ENCODE assay signal across 9 cellular contexts in genomic region chr5:78887384-78888118, GRCh38.
A peak's percentile ranks its signal among the peaks of the same experiment; 100 is the strongest.
DNase-seq lines count a peak whose midpoint lies in the region; ATAC-seq, FAIRE-seq and TF ChIP-seq lines count a peak whose summit lies in the region.
"Had no signal": no experiment of that assay in that cellular context is flagged by ENCODE, and none has a peak within 500 bp of the region (broad histone marks: within the 10 kb centered on the region; RNA-seq: fewer than 3 reads in every experiment).

No MANE protein-coding gene starts in this region.

- H3K27ac ChIP-seq in BLaER1 treated with 17β-estradiol and CSF1 and Interleukin-3, amounts not matched to agents 10 nM and 100 nM = no peak overlapping the region
- H3K27ac ChIP-seq in OCI-LY7 (ENCODE audit: low read depth, low read length, poor library complexity, severe bottlenecking) (peak overlapping the region; percentile 39), breast epithelium (no peak overlapping the region), brain microvascular endothelial cell (no peak overlapping the region)
- H3K27ac ChIP-seq: KMS-11 had no signal

- POLR2A ChIA-PET in OCI-LY7 (lab: Charles Lee) = interaction anchor here (0.5 kb wide), 1 partner anchor 73 kb away, joined by 3 read pairs; no protein-coding TSS in a partner anchor

- ATAC-seq in HG03039 (IDR thresholded peaks at IDR 0.05; ENCODE audit: unreplicated experiment) = peak; percentile 93

- peaks cover 0 to 6% (median 0%) of the 10 kb centered on the region in 11 experiments; a peak in 4 of 22 replicates for H4K20me1 ChIP-seq in BLaER1 treated with 17β-estradiol and CSF1 and Interleukin-3, amounts not matched to agents 10 nM and 100 nM
- H4K20me1 ChIP-seq in OCI-LY7 (ENCODE audit: insufficient read depth, low read length) = no peaks in the 10 kb centered on the region

- peak overlapping the region; percentile 27; the same call in 1 of the 2 replicates for H2AFZ ChIP-seq in OCI-LY7 (ENCODE audit: low read length)

- no peaks in the 10 kb centered on the region for H3K27me3 ChIP-seq in BLaER1 treated with 17β-estradiol and CSF1 and Interleukin-3, amounts not matched to agents 10 nM and 100 nM
- H3K27me3 ChIP-seq in breast epithelium (no peaks in the 10 kb centered on the region), brain microvascular endothelial cell (replicated peaks) (no peaks in the 10 kb centered on the region)

- in situ Hi-C loops in G401 (cut with HindIII; ENCODE audit: low sequenced_read_pairs) = no loop called here
- in situ Hi-C loops in brain microvascular endothelial cell (cut with HindIII; ENCODE audit: low pct_ligation_motif_present, low sequenced_read_pairs) = no loop called here

- TF ChIP-seq CTCF in OCI-LY7 (conservative IDR thresholded peaks at IDR 0.05; ENCODE audit: low read length) (peak; percentile 63), breast epithelium (IDR thresholded peaks at IDR 0.05) (no peak), brain microvascular endothelial cell (IDR thresholded peaks at IDR 0.05; ENCODE audit: low read depth, low read length, missing control alignments) (no peak)

- no peaks in the 10 kb centered on the region for H3K79me2 ChIP-seq in OCI-LY7 (ENCODE audit: insufficient read depth, low read depth, low read length)

- peaks cover 13 to 24% (median 14%) of the 10 kb centered on the region in 10 experiments for H3K4me1 ChIP-seq in BLaER1 treated with 17β-estradiol and CSF1 and Interleukin-3, amounts not matched to agents 10 nM and 100 nM
- H3K4me1 ChIP-seq in OCI-LY7 (ENCODE audit: insufficient read depth, low read length, poor library complexity, severe bottlenecking) = peaks cover 28% of the 10 kb centered on the region
- H3K4me1 ChIP-seq in breast epithelium = no peaks in the 10 kb centered on the region

- intact Hi-C loops in OCI-LY7 (cut with micrococcal nuclease; ENCODE audit: unreplicated experiment) = loop anchor here (2.0 to 10.0 kb wide), 3 partner anchors 80 to 423 kb away; no protein-coding TSS in a partner anchor
- intact Hi-C loops in breast epithelium (cut with DNase I; ENCODE audit: low total_unique reads) = no loop called here

- peaks cover 0 to 34% (median 16%) of the 10 kb centered on the region in 11 experiments; a peak in 15 of 22 replicates for H3K36me3 ChIP-seq in BLaER1 treated with 17β-estradiol and CSF1 and Interleukin-3, amounts not matched to agents 10 nM and 100 nM
- H3K36me3 ChIP-seq in OCI-LY7 (ENCODE audit: insufficient read depth, low read length) (peaks cover 4% of the 10 kb centered on the region; the same call in 1 of the 2 replicates), breast epithelium (no peaks in the 10 kb centered on the region), brain microvascular endothelial cell (replicated peaks) (no peaks in the 10 kb centered on the region)

- H3K9ac ChIP-seq in BLaER1 treated with 17β-estradiol and CSF1 and Interleukin-3, amounts not matched to agents 10 nM and 100 nM = no peak overlapping the region
- H3K9ac ChIP-seq: KMS-11 had no signal

- no peak overlapping the region for H3K4me3 ChIP-seq in BLaER1 treated with 17β-estradiol and CSF1 and Interleukin-3, amounts not matched to agents 10 nM and 100 nM
- no peak overlapping the region for H3K4me3 ChIP-seq in OCI-LY7 (ENCODE audit: low read depth, low read length, poor library complexity, severe bottlenecking)
- no peak overlapping the region for H3K4me3 ChIP-seq in breast epithelium
- H3K4me3 ChIP-seq in brain microvascular endothelial cell (ENCODE audit: low read depth, low read length) = no peak overlapping the region

- H3K4me2 ChIP-seq in BLaER1 treated with 17β-estradiol and CSF1 and Interleukin-3, amounts not matched to agents 10 nM and 100 nM = peak overlapping the region; percentile 21 to 57 (median 38); a peak in 21 of 22 replicates
- peak overlapping the region; percentile 55 for H3K4me2 ChIP-seq in OCI-LY7 (ENCODE audit: low read length)
- H3K4me2 ChIP-seq: KMS-11 had no signal

- peaks cover 0 to 4% (median 0%) of the 10 kb centered on the region in 11 experiments; a peak in 2 of 22 replicates for H3K9me3 ChIP-seq in BLaER1 treated with 17β-estradiol and CSF1 and Interleukin-3, amounts not matched to agents 10 nM and 100 nM (replicated peaks in 1 of 11)
- H3K9me3 ChIP-seq in OCI-LY7 (ENCODE audit: low read length) (no peaks in the 10 kb centered on the region; the same call in 1 of the 2 replicates), breast epithelium (no peaks in the 10 kb centered on the region)

- FAIRE-seq in GM19239 (lab: Jason Lieb, UNC) = peak; percentile 99

- no peak for DNase-seq in GM19239 (ENCODE audit: insufficient read length, low spot score)
- peak; percentile 74 for DNase-seq in OCI-LY7 (ENCODE audit: low spot score)
- no peak for DNase-seq in breast epithelium (ENCODE audit: low spot score in 2 of 2)
- DNase-seq in G401 (ENCODE audit: low spot score) = no peak
- DNase-seq in NCI-H1048 (lab: John Stamatoyannopoulos, UW) = no peak
- no peak for DNase-seq in brain microvascular endothelial cell

- no peak for TF ChIP-seq POLR2A in breast epithelium (IDR thresholded peaks at IDR 0.05)

- CTCF ChIA-PET in OCI-LY7 (lab: Charles Lee; ENCODE audit: unreplicated experiment) = interaction anchor here (0.6 kb wide), 2 partner anchors 239 to 665 kb away, joined by 3 read pairs; partner anchors contain the start of gene LHFPL2

- no TSS peak for BruUV-seq in OCI-LY7 (replicated peaks; lab: Mats Ljungman, UMichigan)

- no peaks in the 10 kb centered on the region for H3K9me2 ChIP-seq in OCI-LY7 (ENCODE audit: insufficient read depth, low read length)
